Comparison of ENCODE assay signal across 9 cellular contexts in the genomic region with DNA sequence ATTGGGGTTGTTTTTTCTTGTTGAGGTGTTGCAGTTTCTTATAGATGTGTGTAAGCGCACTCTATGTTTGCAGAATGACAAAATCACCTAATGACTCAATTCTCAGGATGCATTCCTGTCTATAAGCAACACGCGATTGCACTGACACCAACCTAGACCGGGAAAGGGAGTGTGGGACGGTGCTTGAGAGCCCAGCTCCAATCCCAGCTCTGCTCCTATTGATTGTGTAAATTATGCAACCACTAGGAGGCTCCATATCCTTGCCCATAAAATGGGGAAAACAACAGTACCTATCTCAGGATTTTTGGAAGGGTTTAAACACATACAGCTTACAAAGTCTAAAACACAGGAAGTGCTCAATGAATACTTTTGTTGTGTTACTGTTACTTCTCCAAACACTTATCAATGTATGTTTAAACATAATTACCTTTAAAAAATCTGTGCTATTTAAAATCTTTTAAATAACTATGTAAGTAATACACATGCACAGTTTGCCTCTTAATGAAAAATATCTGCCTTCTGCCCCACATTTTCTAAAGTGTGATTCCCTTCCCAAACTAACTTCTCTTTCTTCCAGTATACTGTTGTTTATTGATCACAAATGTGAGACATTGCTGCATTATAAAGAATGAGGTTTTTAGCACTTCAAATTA.
A peak's percentile ranks its signal among the peaks of the same experiment; 100 is the strongest.
DNase-seq lines count a peak whose midpoint lies in the region; ATAC-seq and TF ChIP-seq lines count a peak whose summit lies in the region.
"Had no signal": no experiment of that assay in that cellular context is flagged by ENCODE, and none has a peak within 500 bp of the region (broad histone marks: within the 10 kb centered on the region; RNA-seq: fewer than 3 reads in every experiment).

No MANE protein-coding gene starts in this region.

- no peak overlapping the region for H4K8ac ChIP-seq in mesenchymal stem cell (ENCODE audit: low read length)

- peaks cover 4% of the 10 kb centered on the region; the same call in 1 of the 2 replicates for H3K27me3 Mint-ChIP-seq in HFFc6 (ENCODE audit: insufficient read depth)
- no peaks in the 10 kb centered on the region for H3K27me3 Mint-ChIP-seq in activated CD4-positive, alpha-beta memory T cell treated with anti-CD3 and anti-CD28 coated beads for 36 hours

- no peak overlapping the region for H3K9ac ChIP-seq in mesenchymal stem cell (ENCODE audit: low read length)

- no peaks in the 10 kb centered on the region for H4K20me1 ChIP-seq in DOHH2 (ENCODE audit: control insufficient read depth, insufficient read depth, low read depth, low read length)

- no peak overlapping the region for H3K4ac ChIP-seq in mesenchymal stem cell (ENCODE audit: low read depth in 1 of 2, low read length in 2 of 2)

- no peak overlapping the region for H2BK120ac ChIP-seq in mesenchymal stem cell (ENCODE audit: low read depth, low read length)

- H3K18ac ChIP-seq in mesenchymal stem cell (ENCODE audit: low read depth in 1 of 2, low read length in 2 of 2) = no peak overlapping the region

- no peak overlapping the region for H4K91ac ChIP-seq in mesenchymal stem cell (ENCODE audit: low read length)

- H3K4me1 Mint-ChIP-seq in HFFc6 (ENCODE audit: low read depth) = peaks cover 21% of the 10 kb centered on the region
- H3K4me1 Mint-ChIP-seq in activated CD4-positive, alpha-beta memory T cell treated with anti-CD3 and anti-CD28 coated beads for 36 hours (ENCODE audit: low read depth) = no peaks in the 10 kb centered on the region

- H2BK15ac ChIP-seq in mesenchymal stem cell (ENCODE audit: low read depth, poor library complexity, severe bottlenecking) = no peak overlapping the region

- intact Hi-C loops in dorsolateral prefrontal cortex (cut with DNase I) = loop anchor here (5.0 to 10.0 kb wide), 2 partner anchors 107 to 606 kb away; no protein-coding TSS in a partner anchor
- intact Hi-C loops in activated CD4-positive, alpha-beta memory T cell treated with anti-CD3 and anti-CD28 coated beads for 36 hours (cut with micrococcal nuclease) = no loop called here

- H3K27ac ChIP-seq in DOHH2 (ENCODE audit: low read depth, low read length) = no peak overlapping the region
- H3K27ac ChIP-seq in dorsolateral prefrontal cortex = no peak overlapping the region
- H3K27ac ChIP-seq in mesenchymal stem cell (ENCODE audit: low read length, poor library complexity, severe bottlenecking) = no peak overlapping the region
- H3K27ac ChIP-seq: SJSA1 had no signal

- no peaks in the 10 kb centered on the region for H3F3A ChIP-seq in DOHH2 (ENCODE audit: control insufficient read depth, insufficient read depth)

- H3K4me1 ChIP-seq in DOHH2 (ENCODE audit: control insufficient read depth, low read length) = no peaks in the 10 kb centered on the region
- no peaks in the 10 kb centered on the region for H3K4me1 ChIP-seq in mesenchymal stem cell (ENCODE audit: control insufficient read depth, insufficient read depth, low read depth, low read length)
- H3K4me1 ChIP-seq: SJSA1 had no signal

- ATAC-seq in GM18498 (IDR thresholded peaks at IDR 0.05; ENCODE audit: unreplicated experiment) (no peak), GM18517 (IDR thresholded peaks at IDR 0.05; ENCODE audit: unreplicated experiment) (no peak)

- H3K27ac Mint-ChIP-seq in HFFc6 = no peak overlapping the region
- H3K27ac Mint-ChIP-seq in activated CD4-positive, alpha-beta memory T cell treated with anti-CD3 and anti-CD28 coated beads for 36 hours = no peak overlapping the region

- CTCF ChIA-PET in activated CD4-positive, alpha-beta memory T cell treated with anti-CD3 and anti-CD28 coated beads for 36 hours (lab: Charles Lee) = interaction anchor here (1.9 kb wide), 1 partner anchor 9 kb away, joined by 6 read pairs; no protein-coding TSS in a partner anchor

- H3K9me3 ChIP-seq in DOHH2 (ENCODE audit: control insufficient read depth, insufficient read depth, low read length) = no peaks in the 10 kb centered on the region
- no peaks in the 10 kb centered on the region for H3K9me3 ChIP-seq in mesenchymal stem cell (ENCODE audit: control insufficient read depth, low read length)
- H3K9me3 ChIP-seq: SJSA1 had no signal

- H3K36me3 ChIP-seq in DOHH2 (ENCODE audit: control insufficient read depth, low read length) (no peaks in the 10 kb centered on the region), mesenchymal stem cell (ENCODE audit: control insufficient read depth in 1 of 2, insufficient read depth in 2 of 2, low read depth in 1 of 2, low read length in 2 of 2) (no peaks in the 10 kb centered on the region)
- H3K36me3 ChIP-seq: SJSA1 had no signal

- DNase-seq in HFFc6 (peak; percentile 57), NCI-H524 treated with DMSO at 0.1 percent for 48 hours (lab: John Stamatoyannopoulos, UW) (peak; percentile 20), dorsolateral prefrontal cortex (peak in 1 of 10 donors; percentile 16), mesenchymal stem cell (peak; percentile 3)
- no peak for DNase-seq in activated CD4-positive, alpha-beta memory T cell treated with anti-CD3 and anti-CD28 coated beads for 36 hours

- no peaks in the 10 kb centered on the region for H3K79me2 ChIP-seq in DOHH2 (ENCODE audit: control insufficient read depth, low read length)

- 3% methylated on average over 4 of the region's 5 CpGs for WGBS in mesenchymal stem cell

- H3K9me2 ChIP-seq in DOHH2 (replicated peaks; ENCODE audit: control insufficient read depth, low read length) = no peaks in the 10 kb centered on the region

- H3K36me3 Mint-ChIP-seq in HFFc6 (ENCODE audit: low read depth) = no peaks in the 10 kb centered on the region
- H3K36me3 Mint-ChIP-seq in activated CD4-positive, alpha-beta memory T cell treated with anti-CD3 and anti-CD28 coated beads for 36 hours = no peaks in the 10 kb centered on the region

- H3K4me3 ChIP-seq in DOHH2 (ENCODE audit: low read length) = no peak overlapping the region
- no peak overlapping the region for H3K4me3 ChIP-seq in dorsolateral prefrontal cortex
- no peak overlapping the region for H3K4me3 ChIP-seq in mesenchymal stem cell (ENCODE audit: insufficient read depth in 1 of 2, low read depth in 1 of 2, low read length in 2 of 2)
- H3K4me3 ChIP-seq: SJSA1 had no signal

- no peak overlapping the region for H3K14ac ChIP-seq in mesenchymal stem cell (ENCODE audit: low read length in 2 of 2)

- H2AK5ac ChIP-seq in mesenchymal stem cell (ENCODE audit: low read length, severe bottlenecking) = no peak overlapping the region

- H3K4me2 ChIP-seq in DOHH2 (ENCODE audit: low read length) (no peak overlapping the region), mesenchymal stem cell (ENCODE audit: low read length, poor library complexity, severe bottlenecking) (no peak overlapping the region)

- POLR2A ChIA-PET in activated CD4-positive, alpha-beta memory T cell treated with anti-CD3 and anti-CD28 coated beads for 36 hours (lab: Charles Lee) = no interaction called here

- H2BK5ac ChIP-seq in mesenchymal stem cell (ENCODE audit: low read depth, low read length, poor library complexity, severe bottlenecking) = no peak overlapping the region

- no peak overlapping the region for H2BK12ac ChIP-seq in mesenchymal stem cell (ENCODE audit: low read length in 2 of 2)

- no peaks in the 10 kb centered on the region for H3K27me3 ChIP-seq in DOHH2 (ENCODE audit: control insufficient read depth, low read length)
- H3K27me3 ChIP-seq in dorsolateral prefrontal cortex = no peaks in the 10 kb centered on the region
- no peaks in the 10 kb centered on the region for H3K27me3 ChIP-seq in mesenchymal stem cell (ENCODE audit: control insufficient read depth in 1 of 2, insufficient read depth in 1 of 2, low read length in 2 of 2)
- H3K27me3 ChIP-seq: SJSA1 had no signal

- no peaks in the 10 kb centered on the region for H3K9me3 Mint-ChIP-seq in HFFc6
- no peaks in the 10 kb centered on the region for H3K9me3 Mint-ChIP-seq in activated CD4-positive, alpha-beta memory T cell treated with anti-CD3 and anti-CD28 coated beads for 36 hours

- no peak overlapping the region for H3K4me3 Mint-ChIP-seq in HFFc6
- H3K4me3 Mint-ChIP-seq in activated CD4-positive, alpha-beta memory T cell treated with anti-CD3 and anti-CD28 coated beads for 36 hours = no peak overlapping the region

- H2AFZ ChIP-seq in mesenchymal stem cell (ENCODE audit: low read depth, low read length) = no peak overlapping the region

- H3K23ac ChIP-seq in mesenchymal stem cell (ENCODE audit: low read length in 2 of 2) = no peak overlapping the region

- H3K79me1 ChIP-seq in mesenchymal stem cell (replicated peaks; ENCODE audit: low read length, poor library complexity, severe bottlenecking) = no peaks in the 10 kb centered on the region

- peak; percentile 46 for TF ChIP-seq CTCF in DOHH2 (IDR thresholded peaks at IDR 0.05; ENCODE audit: low read depth, low read length, poor library complexity, severe bottlenecking)
- TF ChIP-seq CTCF in HFFc6 (IDR thresholded peaks at IDR 0.05) = peak; percentile 87
- peak; percentile 43 to 77 (median 62) for TF ChIP-seq CTCF in dorsolateral prefrontal cortex (IDR thresholded peaks at IDR 0.05 in 54 of 56, conservative IDR thresholded peaks at IDR 0.05 in 2 of 56; ENCODE audit: low read depth in 1 of 56, partially characterized antibody in 56 of 56)
